In the genomic region with DNA sequence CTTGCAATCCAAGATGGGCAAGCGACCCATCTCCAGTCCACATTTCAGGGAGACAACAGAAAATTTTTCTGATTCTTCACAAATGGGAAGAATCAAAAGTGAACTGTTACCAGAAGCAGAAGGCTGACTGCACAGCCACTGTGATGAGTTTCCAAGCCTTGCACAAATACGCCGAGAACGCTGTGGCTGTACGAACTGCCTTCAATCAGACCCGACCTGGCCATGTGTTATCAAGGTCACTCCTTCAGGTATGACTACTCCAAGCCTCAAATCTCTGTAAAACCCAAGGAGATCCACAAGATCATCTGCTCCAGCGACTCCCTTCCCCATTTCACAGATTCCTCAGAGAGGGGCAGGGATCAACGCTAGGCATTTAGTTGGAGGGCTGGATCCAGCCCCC, we compare ENCODE assay signal across 10 cellular contexts. TPM values are rescaled to one million over a fixed set of nuclear protein-coding genes. Genes with fewer than 3 reads are reported as not detected.
A peak's percentile ranks its signal among the peaks of the same experiment; 100 is the strongest.
DNase-seq lines count a peak whose midpoint lies in the region; ATAC-seq, FAIRE-seq and TF ChIP-seq lines count a peak whose summit lies in the region.
"Had no signal": no experiment of that assay in that cellular context is flagged by ENCODE, and none has a peak within 500 bp of the region (broad histone marks: within the 10 kb centered on the region; RNA-seq: fewer than 3 reads in every experiment).

No MANE protein-coding gene starts in this region.

- peaks cover 35% of the 10 kb centered on the region for H3K4me1 Mint-ChIP-seq in Caco-2 (ENCODE audit: low read depth, unreplicated experiment)

- CTCF ChIA-PET in Caco-2 (lab: Charles Lee) = interaction anchor here (1.3 kb wide), 1 partner anchor 15 kb away, joined by 4 read pairs; no protein-coding TSS in a partner anchor

- H3K27me3 ChIP-seq in Caco-2 (replicated peaks; ENCODE audit: control insufficient read depth, insufficient read depth, low read length) = no peaks in the 10 kb centered on the region
- H3K27me3 ChIP-seq in WERI-Rb-1 (ENCODE audit: insufficient read depth, low read depth, severe bottlenecking) = no peaks in the 10 kb centered on the region
- no peaks in the 10 kb centered on the region for H3K27me3 ChIP-seq in spleen (replicated peaks in 1 of 7)

- H3K36me3 ChIP-seq in Caco-2 (ENCODE audit: control insufficient read depth, insufficient read depth, low read length) (peaks cover 1% of the 10 kb centered on the region; the same call in 1 of the 2 replicates), WERI-Rb-1 (no peaks in the 10 kb centered on the region), kidney (ENCODE audit: control insufficient read depth in 1 of 2, insufficient read depth in 2 of 2, low read length in 2 of 2) (no peaks in the 10 kb centered on the region), spleen (peaks cover 0 to 30% (median 0%) of the 10 kb centered on the region in 6 donors)

- H3K36me3 Mint-ChIP-seq in Caco-2 (ENCODE audit: insufficient read depth, unreplicated experiment) = peaks cover 47% of the 10 kb centered on the region

- no peaks in the 10 kb centered on the region for H3K27me3 Mint-ChIP-seq in Caco-2 (ENCODE audit: insufficient read depth, unreplicated experiment)

- H3K4me3 ChIP-seq in Caco-2 (ENCODE audit: low read depth, low read length) (no peak overlapping the region), WERI-Rb-1 (ENCODE audit: low read depth, low read length) (no peak overlapping the region), kidney (ENCODE audit: low read length in 2 of 2) (no peak overlapping the region), spleen (no peak overlapping the region)

- FAIRE-seq in kidney (lab: Jason Lieb, UNC) = no peak
- FAIRE-seq: colon had no signal

- H3K27ac ChIP-seq in WERI-Rb-1 = peak overlapping the region; percentile 1; the same call in 1 of the 2 replicates
- peak overlapping the region; percentile 17 to 71 for H3K27ac ChIP-seq in kidney (ENCODE audit: low read depth in 2 of 2, low read length in 2 of 2)
- H3K27ac ChIP-seq in spleen = peak overlapping the region in 4 of 8 donors; percentile 52 to 63 (median 58)

- H3K27ac Mint-ChIP-seq in Caco-2 (ENCODE audit: unreplicated experiment) = peak overlapping the region; percentile 36

- TF ChIP-seq CTCF in Caco-2 (IDR thresholded peaks at IDR 0.05; ENCODE audit: insufficient read depth in 1 of 2, low read depth in 1 of 2, low read length in 1 of 2, severe bottlenecking in 1 of 2, unreplicated experiment in 1 of 2) (no peak), WERI-Rb-1 (IDR thresholded peaks at IDR 0.05; ENCODE audit: low read depth, low read length) (no peak), kidney (IDR thresholded peaks at IDR 0.05; ENCODE audit: borderline replicate concordance, extremely low read depth, insufficient read depth) (no peak), spleen (IDR thresholded peaks at IDR 0.05 in 8 of 11, conservative IDR thresholded peaks at IDR 0.05 in 3 of 11) (no peak)

- peak overlapping the region in 1 of 2 donors; percentile 9 for H3K9ac ChIP-seq in kidney (ENCODE audit: low read length in 2 of 2)

- POLR2A ChIA-PET in Caco-2 (lab: Charles Lee) = interaction anchor here (0.6 kb wide), 1 partner anchor 63 kb away, joined by 3 read pairs; no protein-coding TSS in a partner anchor

- H3K4me1 ChIP-seq in Caco-2 = peaks cover 14% of the 10 kb centered on the region
- peaks cover 14 to 31% of the 10 kb centered on the region in 2 donors for H3K4me1 ChIP-seq in kidney (ENCODE audit: control insufficient read depth in 1 of 2, insufficient read depth in 1 of 2, low read depth in 1 of 2, low read length in 2 of 2)
- H3K4me1 ChIP-seq in spleen = peaks cover 23 to 100% (median 75%) of the 10 kb centered on the region in 6 donors

- H3K9me3 ChIP-seq in Caco-2 (no peaks in the 10 kb centered on the region), WERI-Rb-1 (ENCODE audit: severe bottlenecking) (no peaks in the 10 kb centered on the region), kidney (ENCODE audit: control insufficient read depth in 1 of 2, low read length in 2 of 2) (no peaks in the 10 kb centered on the region), spleen (no peaks in the 10 kb centered on the region)

- no peak overlapping the region for H3K4me3 Mint-ChIP-seq in Caco-2 (ENCODE audit: unreplicated experiment)

- no peak for DNase-seq in Caco-2
- DNase-seq in WERI-Rb-1 = no peak
- DNase-seq in kidney = no peak
- peak; percentile 39 for DNase-seq in spleen
- no peak for DNase-seq in HPDE6-E6E7 (ENCODE audit: extremely low spot score)
- DNase-seq: activated gamma-delta T cell treated with Interleukin-2 at 50 U/mL for 16 hours, NCI-H2227 treated with DMSO at 0.1 percent for 48 hours had no signal

- 90 to 97% (median 95%) methylated on average over 8 of the region's 8 CpGs for WGBS in spleen, 5 donors

- TF ChIP-seq POLR2A in spleen (IDR thresholded peaks at IDR 0.05) = no peak

- BruUV-seq in Caco-2 (replicated peaks; lab: Mats Ljungman, UMichigan) = no TSS peak

- intact Hi-C loops in Caco-2 (cut with micrococcal nuclease; ENCODE audit: unreplicated experiment) = no loop called here
- intact Hi-C loops in kidney (cut with DNase I) = no loop called here
- intact Hi-C loops in spleen (cut with DNase I; ENCODE audit: low total_unique reads) = no loop called here

- no peaks in the 10 kb centered on the region for H3K9me3 Mint-ChIP-seq in Caco-2 (ENCODE audit: unreplicated experiment)

- ATAC-seq in GM18517 (IDR thresholded peaks at IDR 0.05; ENCODE audit: unreplicated experiment) (no peak), GM21381 (IDR thresholded peaks at IDR 0.05; ENCODE audit: unreplicated experiment) (no peak)

RNA-seq across cellular contexts. Expression of gene RAPGEF1, which starts 26.9 kb away (rescaled TPM):
- total RNA-seq in Caco-2 (2022) (71.5 and 75.4 TPM in 2 replicates), kidney (79.7 TPM), spleen (100 to 1,000 TPM in 6 of 7 donors, 10 to 100 TPM in 1; 88.1 to 137 (median 118) TPM)
- polyA plus RNA-seq in kidney (ENCODE audit: insufficient read depth, low read depth, low replicate concordance) (15.5 TPM), spleen (10 to 100 TPM; 16.9 to 47.8 (median 19.9) TPM)
